8 cellular contexts compared by ENCODE assay signal in genomic region chr18:79680100-79680879, GRCh38. TPM values are rescaled to one million over a fixed set of nuclear protein-coding genes. Genes with fewer than 3 reads are reported as not detected.
DNase-seq lines count a peak whose midpoint lies in the region; ATAC-seq, FAIRE-seq and TF ChIP-seq lines count a peak whose summit lies in the region.

No MANE protein-coding gene starts in this region.

- peak overlapping the region; percentile 66 to 97 (median 82) for H3K4me3 ChIP-seq in heart right ventricle
- peak overlapping the region; percentile 87 to 89 for H3K4me3 ChIP-seq in kidney (ENCODE audit: low read length in 2 of 2)

- intact Hi-C loops in heart right ventricle (cut with DNase I): loop anchor here in 1 of 10 donors (10.0 kb wide), 1 partner anchor 425 kb away; the partner anchor contains the start of gene ADNP2
- intact Hi-C loops in left ventricle myocardium superior (cut with micrococcal nuclease): no loop called here
- intact Hi-C loops in kidney (cut with DNase I): no loop called here

- ATAC-seq in heart right ventricle: no peak
- ATAC-seq in left ventricle myocardium superior: no peak
- ATAC-seq in HG03196 (IDR thresholded peaks at IDR 0.05; ENCODE audit: unreplicated experiment): peak; percentile 3

- 6% methylated on average over 48 to 54 of the region's 54 CpGs for WGBS in heart right ventricle, 2 donors

- H3K27me3 ChIP-seq in heart right ventricle: no peaks in the 10 kb centered on the region

- H3K36me3 ChIP-seq in heart right ventricle (peaks cover 0 to 32% (median 0%) of the 10 kb centered on the region in 9 donors), kidney (ENCODE audit: control insufficient read depth in 1 of 2, insufficient read depth in 2 of 2, low read length in 2 of 2) (peaks cover 0 to 2% of the 10 kb centered on the region in 2 donors)

- H3K9ac ChIP-seq in kidney (ENCODE audit: low read length in 2 of 2): peak overlapping the region; percentile 6 to 52

- H3K9me3 ChIP-seq in heart right ventricle: no peaks in the 10 kb centered on the region
- no peaks in the 10 kb centered on the region for H3K9me3 ChIP-seq in kidney (ENCODE audit: control insufficient read depth in 1 of 2, low read length in 2 of 2)

- H3K4me1 ChIP-seq in heart right ventricle: peaks cover 9 to 65% (median 31%) of the 10 kb centered on the region in 9 donors
- peaks cover 17 to 23% of the 10 kb centered on the region in 2 donors for H3K4me1 ChIP-seq in kidney (ENCODE audit: control insufficient read depth in 1 of 2, insufficient read depth in 1 of 2, low read depth in 1 of 2, low read length in 2 of 2)

- H3K27ac ChIP-seq in heart right ventricle (peak overlapping the region in 9 of 10 donors; percentile 91 to 100 (median 98)), kidney (ENCODE audit: low read depth in 2 of 2, low read length in 2 of 2) (no peak overlapping the region)

- TF ChIP-seq CTCF in heart right ventricle (IDR thresholded peaks at IDR 0.05): peak in 1 of 9 donors; percentile 7
- TF ChIP-seq CTCF in kidney (IDR thresholded peaks at IDR 0.05; ENCODE audit: borderline replicate concordance, extremely low read depth, insufficient read depth): no peak

- FAIRE-seq in RCC 7860 (lab: Jason Lieb, UNC): no peak
- no peak for FAIRE-seq in kidney (lab: Jason Lieb, UNC)

- DNase-seq in heart right ventricle (peak; percentile 25 to 27), left ventricle myocardium superior (no peak), RCC 7860 (ENCODE audit: low spot score) (peak; percentile 10), astrocyte of the hippocampus (ENCODE audit: low read depth, low spot score) (peak; percentile 59), kidney (peak; percentile 84), NCI-H1694 treated with DMSO at 0.1 percent for 48 hours (lab: John Stamatoyannopoulos, UW) (no peak)
- peak; percentile 14 to 41 for DNase-seq in stimulated activated CD4-positive, alpha-beta T cell treated with anti-CD3 and anti-CD28 coated beads, Interleukin-2, amount 100 ng/mL, for 48 hours

RNA-seq across cellular contexts. Expression of gene CTDP1, which starts 0.7 kb away (rescaled TPM):
- total RNA-seq in heart right ventricle (10 to 100 TPM in 2 of 10 donors, 1 to 10 TPM in 8; 6.8 to 12.5 (median 9.3) TPM), left ventricle myocardium superior (10.2 TPM), kidney (21.8 TPM)
- polyA plus RNA-seq in heart right ventricle (1 to 10 TPM; 7.6 to 9.9 TPM), kidney (ENCODE audit: insufficient read depth, low read depth, low replicate concordance) (11.1 TPM)

Comparison
In these comparisons a context has a peak if more than half of its experiments do, and no peak if none do; other contexts are left out.
1. DNase-seq: peak in heart right ventricle (2 of 2), RCC 7860 (single experiment), astrocyte of the hippocampus (single experiment), kidney (single experiment) and stimulated activated CD4-positive, alpha-beta T cell treated with anti-CD3 and anti-CD28 coated beads, Interleukin-2, amount 100 ng/mL, for 48 hours (2 of 2); none in left ventricle myocardium superior (single experiment) and NCI-H1694 treated with DMSO at 0.1 percent for 48 hours (single experiment).
2. H3K27ac ChIP-seq: peak in heart right ventricle (9 of 10); none in kidney (0 of 2).